8 cellular contexts compared by ENCODE assay signal in genomic region chr15:72375846-72376581, GRCh38. TPM values are rescaled to one million over a fixed set of nuclear protein-coding genes. Genes with fewer than 3 reads are reported as not detected.
DNase-seq lines count a peak whose midpoint lies in the region; TF ChIP-seq lines count a peak whose summit lies in the region.

HEXA (minus strand) TSS chr15:72376014; CDS start chr15:72375972, 42 bp downstream.

- CTCF ChIA-PET in activated naive CD4-positive, alpha-beta T cell treated with anti-CD3 and anti-CD28 coated beads, Interleukin-2, amount 10 ng/mL, durations not matched to agents 7 days and 5 days (lab: Charles Lee) = interaction anchor here (1.3 to 1.8 kb wide), 2 partner anchors 9 to 102 kb away, joined by 3 to 4 read pairs; no protein-coding TSS in a partner anchor

- no peaks in the 10 kb centered on the region for H3K36me3 Mint-ChIP-seq in HFFc6 (ENCODE audit: low read depth)
- H3K36me3 Mint-ChIP-seq in activated naive CD4-positive, alpha-beta T cell treated with anti-CD3 and anti-CD28 coated beads, Interleukin-2, amount 10 ng/mL, durations not matched to agents 7 days and 5 days = peaks cover 12% of the 10 kb centered on the region

- peaks cover 2% of the 10 kb centered on the region for H3K27me3 Mint-ChIP-seq in HFFc6 (ENCODE audit: insufficient read depth)
- peaks cover 10% of the 10 kb centered on the region for H3K27me3 Mint-ChIP-seq in activated naive CD4-positive, alpha-beta T cell treated with anti-CD3 and anti-CD28 coated beads, Interleukin-2, amount 10 ng/mL, durations not matched to agents 7 days and 5 days

- peak within 1 kb of the TSS; percentile 96 for H3K4me3 Mint-ChIP-seq in HFFc6
- H3K4me3 Mint-ChIP-seq in activated naive CD4-positive, alpha-beta T cell treated with anti-CD3 and anti-CD28 coated beads, Interleukin-2, amount 10 ng/mL, durations not matched to agents 7 days and 5 days = peak within 1 kb of the TSS; percentile 86

- H3K9me3 Mint-ChIP-seq in HFFc6 = no peaks in the 10 kb centered on the region
- no peaks in the 10 kb centered on the region for H3K9me3 Mint-ChIP-seq in activated naive CD4-positive, alpha-beta T cell treated with anti-CD3 and anti-CD28 coated beads, Interleukin-2, amount 10 ng/mL, durations not matched to agents 7 days and 5 days

- H3K4me1 Mint-ChIP-seq in HFFc6 (ENCODE audit: low read depth) = peaks cover 30% of the 10 kb centered on the region
- peaks cover 44% of the 10 kb centered on the region for H3K4me1 Mint-ChIP-seq in activated naive CD4-positive, alpha-beta T cell treated with anti-CD3 and anti-CD28 coated beads, Interleukin-2, amount 10 ng/mL, durations not matched to agents 7 days and 5 days

- H3K36me3 ChIP-seq in SK-N-MC (ENCODE audit: insufficient read depth, low read length) = no peaks in the 10 kb centered on the region

- H3K9me3 ChIP-seq in SK-N-MC (ENCODE audit: low read depth, low read length) = no peaks in the 10 kb centered on the region

- H3K27ac Mint-ChIP-seq in HFFc6 = peak within 1 kb of the TSS; percentile 95
- H3K27ac Mint-ChIP-seq in activated naive CD4-positive, alpha-beta T cell treated with anti-CD3 and anti-CD28 coated beads, Interleukin-2, amount 10 ng/mL, durations not matched to agents 7 days and 5 days = peak within 1 kb of the TSS; percentile 98

- H3K4me3 ChIP-seq in NB4 (ENCODE audit: low read depth, low read length) (peak within 1 kb of the TSS; percentile 91), SK-N-MC (peak within 1 kb of the TSS; percentile 96)

- TF ChIP-seq POLR2A in NB4 (IDR thresholded peaks at IDR 0.05; ENCODE audit: extremely low read depth, insufficient read length) = peak; percentile 97

- no peak for TF ChIP-seq CTCF in HFFc6 (IDR thresholded peaks at IDR 0.05)
- TF ChIP-seq CTCF in NB4 (IDR thresholded peaks at IDR 0.05; ENCODE audit: low read depth, low read length) = no peak

- H3K27ac ChIP-seq in SK-N-MC (no peak within 1 kb of the TSS; the same call in 1 of the 2 replicates), substantia nigra (ENCODE audit: low read depth, low read length, poor library complexity, severe bottlenecking) (peak within 1 kb of the TSS; percentile 75)

- H3K9ac ChIP-seq in SK-N-MC (ENCODE audit: insufficient read length) = peak within 1 kb of the TSS; percentile 95

- DNase-seq in GM04503 (ENCODE audit: low read depth) (peak; percentile 37), HFFc6 (peak; percentile 87), NB4 (ENCODE audit: low read depth) (peak; percentile 92), SK-N-MC (ENCODE audit: low read depth, low spot score) (peak; percentile 73), germinal center (ENCODE audit: low spot score) (peak; percentile 92), non-pigmented ciliary epithelial cell (ENCODE audit: low read depth) (peak; percentile 54), substantia nigra (lab: John Stamatoyannopoulos, UW) (peak; percentile 32 to 96 (median 91))
- peak; percentile 99 for DNase-seq in activated naive CD4-positive, alpha-beta T cell treated with anti-CD3 and anti-CD28 coated beads, Interleukin-2, amount 10 ng/mL, durations not matched to agents 7 days and 5 days

RNA-seq across cellular contexts. Expression of gene HEXA, which starts in this region (rescaled TPM):
- total RNA-seq in HFFc6 (2021; fragmentation: NEBNext Ultra II Directional; extraction: Animal tissue kit (Norgen Biotek cat#: 25700)) = 10 to 100 TPM; 83.3 to 98.0 (median 88.3) TPM

Comparison
In these comparisons a context has a peak if more than half of its experiments do, and no peak if none do; other contexts are left out.
1. DNase-seq: peak in every context shown above with its lines; median percentile 99 in activated naive CD4-positive, alpha-beta T cell treated with anti-CD3 and anti-CD28 coated beads, Interleukin-2, amount 10 ng/mL, durations not matched to agents 7 days and 5 days; 92 in NB4; 92 in germinal center; 91 in substantia nigra; 87 in HFFc6; 73 in SK-N-MC; 54 in non-pigmented ciliary epithelial cell; 37 in GM04503.